Comparison of ENCODE assay signal across 23 cellular contexts in the genomic region with DNA sequence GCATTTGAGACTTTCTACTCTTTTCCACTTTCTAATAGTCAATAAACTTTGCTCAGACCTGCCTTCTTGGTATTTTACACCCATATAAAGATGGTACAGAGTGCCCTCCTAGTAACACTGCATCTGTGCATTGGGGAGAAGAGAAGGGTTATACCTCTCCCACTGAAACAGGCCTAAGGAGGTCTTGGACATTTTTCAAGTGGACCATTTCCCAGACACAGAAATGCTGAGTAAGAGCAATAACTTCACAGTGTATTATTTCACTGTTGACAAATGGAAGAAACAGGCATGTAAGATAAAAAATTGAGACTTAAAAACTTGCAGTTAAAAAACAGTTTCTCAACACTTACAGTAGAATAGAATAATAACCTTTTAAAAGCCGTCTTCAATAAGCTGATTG.
"Had no signal": no experiment of that assay in that cellular context is flagged by ENCODE, and none has a peak within 500 bp of the region (broad histone marks: within the 10 kb centered on the region; RNA-seq: fewer than 3 reads in every experiment).

No MANE protein-coding gene starts in this region.

- H3K27ac ChIP-seq: dorsolateral prefrontal cortex, heart right ventricle, left lung, prostate gland, right atrium auricular region, sigmoid colon, stomach, thyroid gland had no signal

- H3K9me3 ChIP-seq: heart right ventricle, left lung, prostate gland, right atrium auricular region, sigmoid colon, stomach, thyroid gland had no signal

- H3K36me3 Mint-ChIP-seq: naive thymus-derived CD8-positive, alpha-beta T cell; stimulated activated effector memory CD8-positive, alpha-beta T cell treated with anti-CD3 and anti-CD28 coated beads, Interleukin-12 subunit alpha, Interleukin-12 subunit beta, amount 100 ng/mL, for 72 hours had no signal

- H3K36me3 ChIP-seq: heart right ventricle, left lung, prostate gland, right atrium auricular region, sigmoid colon, stomach, thyroid gland had no signal

- H3K4me3 Mint-ChIP-seq: naive thymus-derived CD8-positive, alpha-beta T cell; neural crest cell; stimulated activated effector memory CD8-positive, alpha-beta T cell treated with anti-CD3 and anti-CD28 coated beads, Interleukin-12 subunit alpha, Interleukin-12 subunit beta, amount 100 ng/mL, for 72 hours had no signal

- ATAC-seq: heart right ventricle; left cardiac atrium; left lung; naive thymus-derived CD8-positive, alpha-beta T cell; stimulated activated effector memory CD8-positive, alpha-beta T cell treated with anti-CD3 and anti-CD28 coated beads, Interleukin-12 subunit alpha, Interleukin-12 subunit beta, amount 100 ng/mL, for 72 hours had no signal

- DNase-seq: dorsolateral prefrontal cortex; effector CD4-positive, alpha-beta T cell; foreskin melanocyte; glutamatergic neuron; heart right ventricle; hippocampal formation; left cardiac atrium; left lung; mammary epithelial cell; mesendoderm; midbrain; naive thymus-derived CD8-positive, alpha-beta T cell; sigmoid colon; stimulated activated CD4-positive, alpha-beta T cell treated with anti-CD3 and anti-CD28 coated beads, Interleukin-2, amount 100 ng/mL, for 24 hours; stimulated activated CD4-positive, alpha-beta T cell treated with anti-CD3 and anti-CD28 coated beads, Interleukin-4, amount 100 ng/mL, for 24 hours; stimulated activated naive CD4-positive, alpha-beta T cell treated with Interleukin-2 at 50 U/mL for 16 hours; stomach; thyroid gland; trophoblast cell had no signal

- H3K27me3 Mint-ChIP-seq: naive thymus-derived CD8-positive, alpha-beta T cell had no signal

- H3K4me3 ChIP-seq: dorsolateral prefrontal cortex, heart right ventricle, left lung, prostate gland, right atrium auricular region, sigmoid colon, stomach, thyroid gland had no signal

- H3K4me1 ChIP-seq: heart right ventricle, left lung, prostate gland, right atrium auricular region, sigmoid colon, stomach, thyroid gland had no signal

- H3K4me1 Mint-ChIP-seq: naive thymus-derived CD8-positive, alpha-beta T cell; neural crest cell; stimulated activated effector memory CD8-positive, alpha-beta T cell treated with anti-CD3 and anti-CD28 coated beads, Interleukin-12 subunit alpha, Interleukin-12 subunit beta, amount 100 ng/mL, for 72 hours had no signal

- H3K9me3 Mint-ChIP-seq: neural crest cell had no signal

- H3K27me3 ChIP-seq: dorsolateral prefrontal cortex, heart right ventricle, left lung, right atrium auricular region, sigmoid colon, stomach, thyroid gland had no signal

- H3K27ac Mint-ChIP-seq: naive thymus-derived CD8-positive, alpha-beta T cell; stimulated activated effector memory CD8-positive, alpha-beta T cell treated with anti-CD3 and anti-CD28 coated beads, Interleukin-12 subunit alpha, Interleukin-12 subunit beta, amount 100 ng/mL, for 72 hours had no signal
